In genomic region chr15:34580251-34581042, GRCh38 we compare ENCODE assay signal across 8 cellular contexts. TPM values are rescaled to one million over a fixed set of nuclear protein-coding genes. Genes with fewer than 3 reads are reported as not detected.
A peak's percentile ranks its signal among the peaks of the same experiment; 100 is the strongest.
DNase-seq lines count a peak whose midpoint lies in the region; ATAC-seq and TF ChIP-seq lines count a peak whose summit lies in the region.
"Not testable (repeated sequence)": the region's sequence is repeated elsewhere in the genome, so short reads cannot be mapped to it uniquely, and the experiment has no call there.

No MANE protein-coding gene starts in this region.

- not testable (repeated sequence) for TF ChIP-seq CTCF in type B pancreatic cell (conservative IDR thresholded peaks at IDR 0.05)

- not testable (repeated sequence) for H3K36me3 ChIP-seq in MG63

- H3K36me3 Mint-ChIP-seq in T-cell; activated naive CD4-positive, alpha-beta T cell treated with anti-CD3 and anti-CD28 coated beads, Interleukin-2, amount 50 U/mL, for 24 hours; type B pancreatic cell: not testable (repeated sequence)

- DNase-seq in DMS 273 (lab: John Stamatoyannopoulos, UW; ENCODE audit: unreplicated experiment) (peak; percentile 39), MG63 (peak; percentile 15), cerebellum (ENCODE audit: low spot score) (peak; percentile 68), left ventricle myocardium superior (peak; percentile 53), occipital lobe (lab: John Stamatoyannopoulos, UW) (peak; percentile 28)
- DNase-seq in T-cell; type B pancreatic cell (ENCODE audit: extremely low spot score, unreplicated experiment): not testable (repeated sequence)

- not testable (repeated sequence) for H3K27ac Mint-ChIP-seq in T-cell; activated naive CD4-positive, alpha-beta T cell treated with anti-CD3 and anti-CD28 coated beads, Interleukin-2, amount 50 U/mL, for 24 hours; type B pancreatic cell

- intact Hi-C loops in left ventricle myocardium superior (cut with micrococcal nuclease), result not testable (repeated sequence)

- H3K27me3 Mint-ChIP-seq in T-cell; activated naive CD4-positive, alpha-beta T cell treated with anti-CD3 and anti-CD28 coated beads, Interleukin-2, amount 50 U/mL, for 24 hours: not testable (repeated sequence)
- peaks cover 22% of the 10 kb centered on the region for H3K27me3 Mint-ChIP-seq in type B pancreatic cell

- H3K9me3 Mint-ChIP-seq in T-cell; activated naive CD4-positive, alpha-beta T cell treated with anti-CD3 and anti-CD28 coated beads, Interleukin-2, amount 50 U/mL, for 24 hours; type B pancreatic cell: not testable (repeated sequence)

- H3K9me3 ChIP-seq in MG63, result not testable (repeated sequence)

- POLR2A ChIA-PET in T-cell (lab: Charles Lee), result not testable (repeated sequence)

- peak overlapping the region in 2 of 3 donors; percentile 82 to 86 for H3K4me3 Mint-ChIP-seq in T-cell
- H3K4me3 Mint-ChIP-seq in activated naive CD4-positive, alpha-beta T cell treated with anti-CD3 and anti-CD28 coated beads, Interleukin-2, amount 50 U/mL, for 24 hours, result peak overlapping the region; percentile 7
- H3K4me3 Mint-ChIP-seq in type B pancreatic cell, result peak overlapping the region; percentile 20

- not testable (repeated sequence) for ATAC-seq in T-cell (replicated peaks in 1 of 4)
- peak; percentile 78 for ATAC-seq in left ventricle myocardium superior

- not testable (repeated sequence) for H3K4me3 ChIP-seq in MG63

- H3K27me3 ChIP-seq in MG63, result not testable (repeated sequence)

- H3K4me1 Mint-ChIP-seq in T-cell, result peaks cover 50 to 64% (median 51%) of the 10 kb centered on the region in 3 donors
- peaks cover 59% of the 10 kb centered on the region for H3K4me1 Mint-ChIP-seq in activated naive CD4-positive, alpha-beta T cell treated with anti-CD3 and anti-CD28 coated beads, Interleukin-2, amount 50 U/mL, for 24 hours
- not testable (repeated sequence) for H3K4me1 Mint-ChIP-seq in type B pancreatic cell (ENCODE audit: unreplicated experiment)

- CTCF ChIA-PET in T-cell (lab: Charles Lee), result not testable (repeated sequence)

RNA-seq across cellular contexts. Expression of gene GOLGA8B, which starts 3.0 kb away (rescaled TPM):
- 16.5 and 54.0 TPM in 2 replicates for total RNA-seq in MG63 (2014; rRNA removed; shearing (Covaris generic); ENCODE audit: low replicate concordance)
- 100 to 1,000 TPM; 225 to 468 (median 379) TPM for total RNA-seq in T-cell
- total RNA-seq in cerebellum, result 106 TPM
- 10.3 TPM for total RNA-seq in left ventricle myocardium superior
- 39.9 TPM for total RNA-seq in occipital lobe
- 24.0 and 68.1 TPM in 2 replicates for total RNA-seq in type B pancreatic cell (ENCODE audit: low replicate concordance)

Comparison
In these comparisons a context has a peak if more than half of its experiments do, and no peak if none do; other contexts are left out.
1. H3K4me3 Mint-ChIP-seq: peak in every context shown above with its lines; median percentile 84 in T-cell; 20 in type B pancreatic cell; 7 in activated naive CD4-positive, alpha-beta T cell treated with anti-CD3 and anti-CD28 coated beads, Interleukin-2, amount 50 U/mL, for 24 hours.